In the genomic region with DNA sequence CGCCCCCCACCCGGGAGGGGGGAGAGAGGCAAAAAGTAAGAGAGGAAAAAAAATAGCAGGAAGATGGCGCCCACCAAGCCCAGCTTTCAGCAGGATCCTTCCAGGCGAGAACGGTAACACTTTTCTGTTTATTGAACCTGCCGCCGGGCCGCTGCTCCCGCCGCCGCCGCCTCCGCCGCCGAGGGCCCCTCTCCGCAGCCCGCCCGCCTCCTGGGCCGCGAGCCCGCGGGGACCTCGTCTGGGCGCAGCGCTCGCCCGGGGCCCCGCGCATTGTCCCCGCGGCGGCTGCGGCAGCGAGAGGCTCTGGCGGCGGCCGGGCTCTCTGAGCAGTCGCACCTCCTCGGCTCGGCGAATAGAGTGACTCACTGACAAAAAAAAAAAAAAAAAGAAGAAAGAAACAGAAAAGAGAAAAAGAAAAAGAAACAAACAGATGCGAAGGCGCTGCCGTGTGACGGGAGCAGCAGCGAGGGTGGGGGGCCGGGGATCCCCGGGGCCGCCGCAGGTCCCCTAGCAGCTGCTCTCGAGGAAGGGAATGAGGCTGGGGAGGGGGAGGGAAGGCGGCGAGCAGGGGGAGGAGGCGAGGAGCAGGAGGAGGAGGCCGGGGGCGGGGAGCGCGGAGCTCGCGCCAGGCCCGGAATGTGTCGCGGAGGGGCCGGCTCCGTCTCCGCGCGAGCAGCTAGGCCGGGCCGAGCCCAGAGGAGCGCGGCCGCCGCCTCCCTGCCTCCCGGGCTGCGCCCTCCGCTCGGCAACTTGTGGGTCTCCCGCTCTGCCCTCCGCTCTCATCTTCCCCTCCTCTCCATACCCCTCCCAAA, we compare ENCODE assay signal across 8 cellular contexts. TPM values are rescaled to one million over a fixed set of nuclear protein-coding genes. Genes with fewer than 3 reads are reported as not detected.
A peak's percentile ranks its signal among the peaks of the same experiment; 100 is the strongest.
DNase-seq lines count a peak whose midpoint lies in the region; ATAC-seq and TF ChIP-seq lines count a peak whose summit lies in the region.

No MANE protein-coding gene starts in this region.

- TF ChIP-seq CTCF in dorsolateral prefrontal cortex (IDR thresholded peaks at IDR 0.05 in 54 of 56, conservative IDR thresholded peaks at IDR 0.05 in 2 of 56; ENCODE audit: low read depth in 1 of 56, partially characterized antibody in 56 of 56) (peak in 6 of 56 donors; percentile 10 to 28 (median 18)), left lung (IDR thresholded peaks at IDR 0.05) (no peak), RWPE1 (conservative IDR thresholded peaks at IDR 0.05; ENCODE audit: low read depth) (no peak)

- CTCF ChIA-PET in RWPE1 (lab: Yijun Ruan, JAX) = interaction anchor here (0.6 kb wide), 1 partner anchor 691 kb away, joined by 3 read pairs; no protein-coding TSS in a partner anchor

- DNase-seq in ELF-1 (ENCODE audit: low read depth, low spot score) = peak; percentile 73
- DNase-seq in SHP77 treated with DMSO at 0.1 percent for 48 hours (lab: John Stamatoyannopoulos, UW) = peak; percentile 67
- DNase-seq in dorsolateral prefrontal cortex = peak; percentile 38 to 86 (median 72)
- DNase-seq in left lung = peak; percentile 61 to 82
- peak; percentile 37 for DNase-seq in stimulated activated CD8-positive, alpha-beta memory T cell treated with anti-CD3 and anti-CD28 coated beads, Interleukin-4, amount 100 ng/mL, for 48 hours
- no peak for DNase-seq in NOMO-1 treated with DMSO at 0.1 percent for 48 hours (lab: John Stamatoyannopoulos, UW; ENCODE audit: unreplicated experiment)
- DNase-seq in RWPE1 (ENCODE audit: low spot score) = no peak

- H3K4me3 ChIP-seq in dorsolateral prefrontal cortex (peak overlapping the region; percentile 24 to 79 (median 68)), left lung (peak overlapping the region; percentile 22 to 41)

- intact Hi-C loops in dorsolateral prefrontal cortex (cut with DNase I) (loop anchor here (2.0 to 10.0 kb wide), 7 partner anchors 47 to 855 kb away; no protein-coding TSS in a partner anchor), left lung (cut with DNase I) (no loop called here)

- ATAC-seq in HG02852 (IDR thresholded peaks at IDR 0.05; ENCODE audit: unreplicated experiment) = peak; percentile 30
- ATAC-seq in left lung = peak; percentile 93

- no peaks in the 10 kb centered on the region for H3K9me3 ChIP-seq in left lung

- H3K36me3 ChIP-seq in left lung = no peaks in the 10 kb centered on the region

- H3K27me3 ChIP-seq in dorsolateral prefrontal cortex = peaks cover 0 to 4% (median 0%) of the 10 kb centered on the region in 45 donors
- peaks cover 43 to 82% of the 10 kb centered on the region in 2 donors for H3K27me3 ChIP-seq in left lung

- peaks cover 0 to 20% of the 10 kb centered on the region in 2 donors for H3K4me1 ChIP-seq in left lung

- POLR2A ChIA-PET in RWPE1 (lab: Yijun Ruan, JAX; ENCODE audit: low non-redundant PET) = no interaction called here

- H3K27ac ChIP-seq in dorsolateral prefrontal cortex (peak overlapping the region; percentile 70 to 98 (median 93)), left lung (no peak overlapping the region), RWPE1 (no peak overlapping the region)

RNA-seq across cellular contexts. Expression of gene NPAS3, which starts 0.8 kb away (rescaled TPM):
- total RNA-seq in dorsolateral prefrontal cortex = 100 to 1,000 TPM in 2 of 120 experiments, 10 to 100 TPM in 118; 39.6 to 118 (median 65.9) TPM
- total RNA-seq in left lung = under 1 TPM; 0.09 to 0.21 TPM

Comparison
In these comparisons a context has a peak if more than half of its experiments do, and no peak if none do; other contexts are left out.
1. DNase-seq: peak in ELF-1 (single experiment), SHP77 treated with DMSO at 0.1 percent for 48 hours (single experiment), dorsolateral prefrontal cortex (10 of 10), left lung (2 of 2) and stimulated activated CD8-positive, alpha-beta memory T cell treated with anti-CD3 and anti-CD28 coated beads, Interleukin-4, amount 100 ng/mL, for 48 hours (single experiment); none in NOMO-1 treated with DMSO at 0.1 percent for 48 hours (single experiment) and RWPE1 (single experiment).
2. H3K27ac ChIP-seq: peak in dorsolateral prefrontal cortex (59 of 59); none in left lung (0 of 2) and RWPE1 (single experiment).
3. RNA of gene NPAS3, which starts 0.8 kb away (total RNA-seq): 39.6 to 118 TPM in dorsolateral prefrontal cortex; 0.09 to 0.21 TPM in left lung; every median in the first group is over 10 times any median in the second.
4. intact Hi-C loops: an anchor here in dorsolateral prefrontal cortex (2.0 to 10.0 kb wide); none called in left lung.